16 cellular contexts compared by ENCODE assay signal in genomic region chr19:35295453-35295791, GRCh38. TPM values are rescaled to one million over a fixed set of nuclear protein-coding genes. Genes with fewer than 3 reads are reported as not detected.
DNase-seq lines count a peak whose midpoint lies in the region; ATAC-seq and TF ChIP-seq lines count a peak whose summit lies in the region.
"Had no signal": no experiment of that assay in that cellular context is flagged by ENCODE, and none has a peak within 500 bp of the region (broad histone marks: within the 10 kb centered on the region; RNA-seq: fewer than 3 reads in every experiment).

No MANE protein-coding gene starts in this region.

- peak overlapping the region; percentile 92 for H2AFZ ChIP-seq in GM23338

- H3F3A ChIP-seq in GM23338 (replicated peaks; ENCODE audit: low read depth) = peaks cover 13% of the 10 kb centered on the region

- no peak for ATAC-seq in activated CD4-positive, alpha-beta T cell treated with anti-CD3 and anti-CD28 coated beads for 36 hours
- ATAC-seq in GM23338 (no peak), GM21526 (IDR thresholded peaks at IDR 0.05; ENCODE audit: low FRiP score, unreplicated experiment) (no peak), HG03469 (IDR thresholded peaks at IDR 0.05; ENCODE audit: unreplicated experiment) (no peak)
- ATAC-seq in activated CD8-positive, alpha-beta T cell treated with anti-CD3 and anti-CD28 coated beads for 36 hours = no peak
- no peak for ATAC-seq in naive thymus-derived CD8-positive, alpha-beta T cell
- ATAC-seq: Right ventricle myocardium inferior had no signal

- CTCF ChIA-PET in activated CD4-positive, alpha-beta T cell treated with anti-CD3 and anti-CD28 coated beads for 36 hours (lab: Charles Lee) = interaction anchor here (0.7 to 0.8 kb wide), 3 partner anchors 12 to 61 kb away, joined by 3 to 5 read pairs (median 4); no protein-coding TSS in a partner anchor
- CTCF ChIA-PET in activated CD8-positive, alpha-beta T cell treated with anti-CD3 and anti-CD28 coated beads for 36 hours (lab: Charles Lee) = interaction anchor here (1.0 to 1.6 kb wide), 7 partner anchors 11 to 228 kb away, joined by 3 to 4 read pairs (median 4); partner anchors contain the start of gene HAMP

- no peak for DNase-seq in activated CD4-positive, alpha-beta T cell treated with anti-CD3 and anti-CD28 coated beads for 36 hours
- no peak for DNase-seq in activated CD4-positive, alpha-beta T cell treated with anti-CD3 and anti-CD28 coated beads, Interleukin-2, amount 50 U/mL, for 4 hours
- no peak for DNase-seq in GM23338 (ENCODE audit: low spot score)
- no peak for DNase-seq in activated CD8-positive, alpha-beta T cell treated with anti-CD3 and anti-CD28 coated beads for 36 hours
- DNase-seq in naive thymus-derived CD8-positive, alpha-beta T cell = no peak
- no peak for DNase-seq in SIG-M5 (lab: John Stamatoyannopoulos, UW)
- DNase-seq: C1 segment of cervical spinal cord, COR-L47, DMS79, NCI-H1092, SK-N-SH had no signal

- H3K27ac ChIP-seq in GM23338 (ENCODE audit: low read depth) = no peak overlapping the region
- H3K27ac ChIP-seq: 22Rv1 had no signal

- H3K36me3 Mint-ChIP-seq in activated CD4-positive, alpha-beta T cell treated with anti-CD3 and anti-CD28 coated beads for 36 hours (ENCODE audit: low read depth) = no peaks in the 10 kb centered on the region
- H3K36me3 Mint-ChIP-seq in GM23338 (ENCODE audit: low read depth) = no peaks in the 10 kb centered on the region
- H3K36me3 Mint-ChIP-seq in activated CD8-positive, alpha-beta T cell treated with anti-CD3 and anti-CD28 coated beads for 36 hours (ENCODE audit: low read depth) = no peaks in the 10 kb centered on the region
- H3K36me3 Mint-ChIP-seq in naive thymus-derived CD8-positive, alpha-beta T cell = no peaks in the 10 kb centered on the region

- peaks cover 8% of the 10 kb centered on the region for H3K4me1 Mint-ChIP-seq in activated CD4-positive, alpha-beta T cell treated with anti-CD3 and anti-CD28 coated beads for 36 hours
- H3K4me1 Mint-ChIP-seq in GM23338 = peaks cover 12% of the 10 kb centered on the region
- H3K4me1 Mint-ChIP-seq in activated CD8-positive, alpha-beta T cell treated with anti-CD3 and anti-CD28 coated beads for 36 hours (ENCODE audit: low read depth) = peaks cover 9% of the 10 kb centered on the region
- peaks cover 6 to 12% (median 8%) of the 10 kb centered on the region in 4 donors for H3K4me1 Mint-ChIP-seq in naive thymus-derived CD8-positive, alpha-beta T cell

- peak overlapping the region; percentile 55; the same call in 1 of the 2 replicates for H3K4me2 ChIP-seq in GM23338
- H3K4me2 ChIP-seq: SK-N-SH had no signal

- no peak for TF ChIP-seq CTCF in GM23338 (conservative IDR thresholded peaks at IDR 0.05; ENCODE audit: low read depth in 2 of 2)
- no peak for TF ChIP-seq CTCF in activated CD8-positive, alpha-beta T cell treated with anti-CD3 and anti-CD28 coated beads for 36 hours (IDR thresholded peaks at IDR 0.05)

- peaks cover 25% of the 10 kb centered on the region for H3K4me1 ChIP-seq in GM23338 (ENCODE audit: insufficient read depth)

- no peak overlapping the region for H3K4me3 ChIP-seq in GM23338

- peak overlapping the region; percentile 16 for H3K27ac Mint-ChIP-seq in activated CD4-positive, alpha-beta T cell treated with anti-CD3 and anti-CD28 coated beads for 36 hours
- no peak overlapping the region for H3K27ac Mint-ChIP-seq in GM23338
- H3K27ac Mint-ChIP-seq in activated CD8-positive, alpha-beta T cell treated with anti-CD3 and anti-CD28 coated beads for 36 hours = peak overlapping the region; percentile 31
- peak overlapping the region in 8 of 10 donors; percentile 17 to 81 (median 40) for H3K27ac Mint-ChIP-seq in naive thymus-derived CD8-positive, alpha-beta T cell

- H3K9me3 Mint-ChIP-seq in activated CD4-positive, alpha-beta T cell treated with anti-CD3 and anti-CD28 coated beads for 36 hours (ENCODE audit: low read depth) = no peaks in the 10 kb centered on the region
- H3K9me3 Mint-ChIP-seq in GM23338 = no peaks in the 10 kb centered on the region
- H3K9me3 Mint-ChIP-seq in activated CD8-positive, alpha-beta T cell treated with anti-CD3 and anti-CD28 coated beads for 36 hours = no peaks in the 10 kb centered on the region
- no peaks in the 10 kb centered on the region for H3K9me3 Mint-ChIP-seq in naive thymus-derived CD8-positive, alpha-beta T cell

- no peaks in the 10 kb centered on the region for H3K36me3 ChIP-seq in GM23338 (ENCODE audit: insufficient read depth)

- intact Hi-C loops in activated CD4-positive, alpha-beta T cell treated with anti-CD3 and anti-CD28 coated beads for 36 hours (cut with DNase I, micrococcal nuclease) = no loop called here
- intact Hi-C loops in activated CD8-positive, alpha-beta T cell treated with anti-CD3 and anti-CD28 coated beads for 36 hours (cut with micrococcal nuclease) = no loop called here

- no peaks in the 10 kb centered on the region for H3K9me2 ChIP-seq in GM23338 (ENCODE audit: insufficient read depth)
- H3K9me2 ChIP-seq: SK-N-SH had no signal

- POLR2A ChIA-PET in activated CD4-positive, alpha-beta T cell treated with anti-CD3 and anti-CD28 coated beads for 36 hours (lab: Charles Lee) = no interaction called here
- POLR2A ChIA-PET in activated CD8-positive, alpha-beta T cell treated with anti-CD3 and anti-CD28 coated beads for 36 hours (lab: Charles Lee) = interaction anchor here (1.1 to 1.4 kb wide), 3 partner anchors 89 to 229 kb away, joined by 3 to 4 read pairs (median 3); no protein-coding TSS in a partner anchor
- POLR2A ChIA-PET in naive thymus-derived CD8-positive, alpha-beta T cell (lab: Charles Lee) = interaction anchor here (0.6 to 1.5 kb wide), 3 partner anchors 15 to 660 kb away, joined by 3 to 6 read pairs (median 4); no protein-coding TSS in a partner anchor

- H4K20me1 ChIP-seq in GM23338 (replicated peaks; ENCODE audit: insufficient read depth) = no peaks in the 10 kb centered on the region

- H3K27me3 Mint-ChIP-seq in activated CD4-positive, alpha-beta T cell treated with anti-CD3 and anti-CD28 coated beads for 36 hours = no peaks in the 10 kb centered on the region
- peaks cover 9% of the 10 kb centered on the region for H3K27me3 Mint-ChIP-seq in GM23338 (ENCODE audit: insufficient read depth, low read depth, poor library complexity)
- H3K27me3 Mint-ChIP-seq in activated CD8-positive, alpha-beta T cell treated with anti-CD3 and anti-CD28 coated beads for 36 hours = no peaks in the 10 kb centered on the region
- no peaks in the 10 kb centered on the region for H3K27me3 Mint-ChIP-seq in naive thymus-derived CD8-positive, alpha-beta T cell

- H3K27me3 ChIP-seq in GM23338 (ENCODE audit: insufficient read depth) = no peaks in the 10 kb centered on the region

- no peaks in the 10 kb centered on the region for H3K79me2 ChIP-seq in GM23338 (replicated peaks; ENCODE audit: insufficient read depth)

- no peak overlapping the region for H3K4me3 Mint-ChIP-seq in activated CD4-positive, alpha-beta T cell treated with anti-CD3 and anti-CD28 coated beads for 36 hours
- H3K4me3 Mint-ChIP-seq in GM23338 = no peak overlapping the region
- H3K4me3 Mint-ChIP-seq in activated CD8-positive, alpha-beta T cell treated with anti-CD3 and anti-CD28 coated beads for 36 hours = no peak overlapping the region
- H3K4me3 Mint-ChIP-seq in naive thymus-derived CD8-positive, alpha-beta T cell = peak overlapping the region in 5 of 10 donors; percentile 44 to 71 (median 50)

TF ChIP-seq in GM23338, 12 proteins besides CTCF, POLR2A, EP300 and RAD21 (continues in another document):
- TF ChIP-seq ZNF114 (CRISPR knock-in tag; IDR thresholded peaks at IDR 0.05) (no peak), JUNB (IDR thresholded peaks at IDR 0.05; ENCODE audit: unreplicated experiment) (no peak)

RNA-seq across cellular contexts. Expression of gene MAG, which starts 3.5 kb away (rescaled TPM):
- under 1 TPM; 0.19 to 0.34 TPM for total RNA-seq in activated CD4-positive, alpha-beta T cell treated with anti-CD3 and anti-CD28 coated beads for 36 hours
- total RNA-seq in GM23338 (2014; rRNA removed; shearing (Covaris generic)) = 1.3 and 1.8 TPM in 2 replicates
- polyA plus RNA-seq in GM23338 (2016; fragmentation: Nextera tagmentation; extraction: Ambion mirVana) = 0.61 and 0.85 TPM in 2 replicates
- total RNA-seq in activated CD8-positive, alpha-beta T cell treated with anti-CD3 and anti-CD28 coated beads for 36 hours = under 1 TPM; 0.20 to 0.31 TPM
- total RNA-seq in naive thymus-derived CD8-positive, alpha-beta T cell = not detected
- under 1 TPM in 1 of 3 donors, not detected in 2; 0.08 TPM for polyA plus RNA-seq in naive thymus-derived CD8-positive, alpha-beta T cell
- total RNA-seq: Right ventricle myocardium inferior had no signal
- polyA plus RNA-seq: SK-N-SH had no signal

RNA-seq across cellular contexts. Expression of gene HAMP, which starts 13.1 kb away (rescaled TPM):
- under 1 TPM; 0.25 to 0.30 TPM for total RNA-seq in activated CD4-positive, alpha-beta T cell treated with anti-CD3 and anti-CD28 coated beads for 36 hours
- total RNA-seq in GM23338 (2014; rRNA removed; shearing (Covaris generic)) = not detected in 2 replicates
- polyA plus RNA-seq in GM23338 (2016; fragmentation: Nextera tagmentation; extraction: Ambion mirVana) = 0.65 TPM in 1 of 2 replicates, not detected in the other
- under 1 TPM in 1 of 2 experiments, not detected in 1; 0.32 TPM for total RNA-seq in activated CD8-positive, alpha-beta T cell treated with anti-CD3 and anti-CD28 coated beads for 36 hours
- total RNA-seq in naive thymus-derived CD8-positive, alpha-beta T cell = 1 to 10 TPM; 2.5 to 2.6 TPM
- under 1 TPM in 1 of 3 donors, not detected in 2; 0.06 TPM for polyA plus RNA-seq in naive thymus-derived CD8-positive, alpha-beta T cell
- total RNA-seq: H7, Right ventricle myocardium inferior had no signal
- polyA plus RNA-seq: SK-N-SH had no signal

RNA-seq across cellular contexts. Expression of gene USF2, which starts 26.7 kb away (rescaled TPM):
- total RNA-seq in activated CD4-positive, alpha-beta T cell treated with anti-CD3 and anti-CD28 coated beads for 36 hours = 100 to 1,000 TPM; 116 to 154 TPM
- 60.5 and 63.8 TPM in 2 replicates for total RNA-seq in GM23338 (2014; rRNA removed; shearing (Covaris generic))
- polyA plus RNA-seq in GM23338 (2016; fragmentation: Nextera tagmentation; extraction: Ambion mirVana) = 28.9 and 36.4 TPM in 2 replicates
- total RNA-seq in activated CD8-positive, alpha-beta T cell treated with anti-CD3 and anti-CD28 coated beads for 36 hours = 100 to 1,000 TPM; 111 to 115 TPM
- total RNA-seq in naive thymus-derived CD8-positive, alpha-beta T cell = 100 to 1,000 TPM; 226 to 232 TPM
- polyA plus RNA-seq in naive thymus-derived CD8-positive, alpha-beta T cell = 1 to 10 TPM; 4.5 to 6.9 (median 5.2) TPM

RNA-seq across cellular contexts. Expression of gene CD22, which starts 33.6 kb away (rescaled TPM):
- 1 to 10 TPM; 3.5 to 4.1 TPM for total RNA-seq in activated CD4-positive, alpha-beta T cell treated with anti-CD3 and anti-CD28 coated beads for 36 hours
- 0.10 and 0.12 TPM in 2 replicates for total RNA-seq in GM23338 (2014; rRNA removed; shearing (Covaris generic))
- 0.32 and 0.66 TPM in 2 replicates for polyA plus RNA-seq in GM23338 (2016; fragmentation: Nextera tagmentation; extraction: Ambion mirVana)
- total RNA-seq in activated CD8-positive, alpha-beta T cell treated with anti-CD3 and anti-CD28 coated beads for 36 hours = 1 to 10 TPM; 2.3 to 2.8 TPM
- total RNA-seq in naive thymus-derived CD8-positive, alpha-beta T cell = 10 to 100 TPM; 20.0 to 21.1 TPM
- polyA plus RNA-seq in naive thymus-derived CD8-positive, alpha-beta T cell = under 1 TPM in 2 of 3 donors, not detected in 1; 0.46 to 0.73 TPM
- total RNA-seq: H7 had no signal

RNA-seq across cellular contexts. Expression of gene LSR, which starts 46.6 kb away (rescaled TPM):
- total RNA-seq in activated CD4-positive, alpha-beta T cell treated with anti-CD3 and anti-CD28 coated beads for 36 hours = 10 to 100 TPM; 10.0 to 12.2 TPM
- total RNA-seq in GM23338 (2014; rRNA removed; shearing (Covaris generic)) = 195 and 212 TPM in 2 replicates
- polyA plus RNA-seq in GM23338 (2016; fragmentation: Nextera tagmentation; extraction: Ambion mirVana) = 116 and 125 TPM in 2 replicates
- 10 to 100 TPM; 20.0 to 20.6 TPM for total RNA-seq in activated CD8-positive, alpha-beta T cell treated with anti-CD3 and anti-CD28 coated beads for 36 hours
- total RNA-seq in naive thymus-derived CD8-positive, alpha-beta T cell = 10 to 100 TPM; 57.4 to 59.9 TPM
- 100 to 1,000 TPM in 1 of 3 donors, 10 to 100 TPM in 2; 36.7 to 106 (median 65.7) TPM for polyA plus RNA-seq in naive thymus-derived CD8-positive, alpha-beta T cell
